In the genomic region with DNA sequence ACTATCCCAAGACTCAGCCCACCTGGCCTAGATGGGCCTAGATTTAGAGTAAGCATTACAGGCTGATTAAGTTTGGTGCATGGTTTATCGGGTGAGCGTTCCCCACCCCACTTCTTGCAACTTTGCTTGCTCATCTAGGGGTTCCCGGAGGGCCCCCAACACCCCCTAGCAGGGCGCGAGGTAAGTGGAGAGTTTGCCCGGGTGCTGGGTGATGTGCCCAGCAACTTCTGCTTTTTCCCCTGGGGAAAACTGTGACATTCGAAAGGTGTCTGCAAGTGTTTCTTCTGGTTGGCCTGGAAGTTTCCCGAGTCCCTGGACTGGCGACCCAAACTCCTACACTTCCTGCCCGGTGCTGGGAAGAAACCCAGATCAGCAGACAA, we compare ENCODE assay signal across 9 cellular contexts. TPM values are rescaled to one million over a fixed set of nuclear protein-coding genes. Genes with fewer than 3 reads are reported as not detected.
DNase-seq lines count a peak whose midpoint lies in the region; ATAC-seq and TF ChIP-seq lines count a peak whose summit lies in the region.
"Had no signal": no experiment of that assay in that cellular context is flagged by ENCODE, and none has a peak within 500 bp of the region (broad histone marks: within the 10 kb centered on the region; RNA-seq: fewer than 3 reads in every experiment).

No MANE protein-coding gene starts in this region.

- H4K20me1 ChIP-seq in fibroblast of lung (ENCODE audit: control insufficient read depth, extremely low read depth, insufficient read depth, low read length) = no peaks in the 10 kb centered on the region

- in situ Hi-C loops in Panc1 (cut with HindIII; ENCODE audit: low pct_unique_long_range_greater_than_20kb, low sequenced_read_pairs) = no loop called here

- ATAC-seq in Panc1 = no peak
- no peak for ATAC-seq in psoas muscle
- ATAC-seq in GM18907 (IDR thresholded peaks at IDR 0.05; ENCODE audit: unreplicated experiment) = no peak

- CTCF ChIA-PET in Panc1 (lab: Charles Lee) = interaction anchor here (1.1 kb wide), 1 partner anchor 212 kb away, joined by 6 read pairs; no protein-coding TSS in a partner anchor

- H3K9me3 ChIP-seq in Panc1 (ENCODE audit: control insufficient read depth, insufficient read depth, low read depth, low read length) (no peaks in the 10 kb centered on the region), fibroblast of lung (ENCODE audit: control insufficient read depth, insufficient read depth, low read depth, low read length) (no peaks in the 10 kb centered on the region), psoas muscle (no peaks in the 10 kb centered on the region)

- peak overlapping the region; percentile 66 for H2AFZ ChIP-seq in fibroblast of lung (ENCODE audit: low read length)

- H3K4me1 ChIP-seq in Panc1 (ENCODE audit: control insufficient read depth, insufficient read depth, low read length) (peaks cover 50% of the 10 kb centered on the region), fibroblast of lung (ENCODE audit: control insufficient read depth, extremely low read depth, insufficient read depth, low read length) (peaks cover 2% of the 10 kb centered on the region), psoas muscle (no peaks in the 10 kb centered on the region)

- peak overlapping the region; percentile 87 for H3K4me3 ChIP-seq in GM06990 (replicated peaks; ENCODE audit: low read depth, low read length)
- peak overlapping the region; percentile 69 to 73 for H3K4me3 ChIP-seq in Panc1 (ENCODE audit: low read depth in 2 of 2, low read length in 2 of 2)
- peak overlapping the region in 2 of 4 experiments; percentile 83 to 84 for H3K4me3 ChIP-seq in fibroblast of lung (replicated peaks in 1 of 4; ENCODE audit: control extremely low read depth in 1 of 4, insufficient read depth in 1 of 4, low read depth in 3 of 4, low read length in 4 of 4)
- peak overlapping the region; percentile 83 for H3K4me3 ChIP-seq in psoas muscle

- intact Hi-C loops in Panc1 (cut with micrococcal nuclease; ENCODE audit: unreplicated experiment) (loop anchor here (5.0 to 10.0 kb wide), 3 partner anchors 129 to 461 kb away; no protein-coding TSS in a partner anchor), psoas muscle (cut with DNase I) (loop anchor here (2.0 to 10.0 kb wide), 5 partner anchors 239 to 831 kb away; a partner anchor contains a TSS)

- 73 to 84% (median 79%) methylated on average over 10 of the region's 10 CpGs for WGBS in psoas muscle, 3 donors

- no TSS peak for BruUV-seq in Panc1 (replicated peaks; lab: Mats Ljungman, UMichigan)

- POLR2A ChIA-PET in Panc1 (lab: Charles Lee) = interaction anchor here (1.1 kb wide), 1 partner anchor 219 kb away, joined by 6 read pairs; no protein-coding TSS in a partner anchor

- DNase-seq in GM06990 (ENCODE audit: extremely low read depth, insufficient read length) (no peak), Panc1 (ENCODE audit: low read depth, low spot score) (no peak), fibroblast of lung (ENCODE audit: low read depth in 2 of 2) (no peak), psoas muscle (no peak), NCI-H2029 treated with DMSO at 0.1 percent for 48 hours (lab: John Stamatoyannopoulos, UW) (no peak), NCI-H1092 treated with DMSO at 0.1 percent for 48 hours (lab: John Stamatoyannopoulos, UW) (no peak), NCI-H345 treated with DMSO at 0.1 percent for 48 hours (lab: John Stamatoyannopoulos, UW; ENCODE audit: unreplicated experiment) (no peak)
- DNase-seq: activated gamma-delta T cell had no signal

- no peaks in the 10 kb centered on the region for H3K36me3 ChIP-seq in GM06990 (ENCODE audit: control insufficient read depth, insufficient read depth, low read length)
- no peaks in the 10 kb centered on the region; the same call in 1 of the 2 replicates for H3K36me3 ChIP-seq in Panc1 (ENCODE audit: control insufficient read depth, insufficient read depth, low read length)
- no peaks in the 10 kb centered on the region for H3K36me3 ChIP-seq in fibroblast of lung (ENCODE audit: control insufficient read depth, insufficient read depth, low read length)
- no peaks in the 10 kb centered on the region for H3K36me3 ChIP-seq in psoas muscle (ENCODE audit: insufficient read depth in 1 of 2, low read depth in 1 of 2)

- H3K27ac ChIP-seq in Panc1 (ENCODE audit: low read length) (peak overlapping the region; percentile 98), fibroblast of lung (ENCODE audit: insufficient read depth, low read length) (no peak overlapping the region), psoas muscle (no peak overlapping the region)

- H3K27me3 ChIP-seq in GM06990 (replicated peaks; ENCODE audit: control insufficient read depth, insufficient read depth, low read length) = no peaks in the 10 kb centered on the region; the same call in none of the 2 replicates
- H3K27me3 ChIP-seq in Panc1 (ENCODE audit: control insufficient read depth, insufficient read depth, low read length) = no peaks in the 10 kb centered on the region
- no peaks in the 10 kb centered on the region for H3K27me3 ChIP-seq in fibroblast of lung (ENCODE audit: control insufficient read depth, insufficient read depth, low read length)
- H3K27me3 ChIP-seq in psoas muscle (ENCODE audit: insufficient read depth in 3 of 3, low read length in 2 of 3) = peaks cover 0 to 4% (median 1%) of the 10 kb centered on the region in 3 donors

- no peak overlapping the region for H3K9ac ChIP-seq in fibroblast of lung (ENCODE audit: insufficient read depth, low read length)

- H3K4me2 ChIP-seq in fibroblast of lung (ENCODE audit: extremely low read depth, insufficient read depth, low read length) = peak overlapping the region; percentile 98

- TF ChIP-seq CTCF in GM06990 (IDR thresholded peaks at IDR 0.05; ENCODE audit: insufficient read depth, low read length, poor library complexity, severe bottlenecking) (no peak), Panc1 (IDR thresholded peaks at IDR 0.05) (no peak), fibroblast of lung (conservative IDR thresholded peaks at IDR 0.05 in 1 of 2, IDR thresholded peaks at IDR 0.05 in 1 of 2; ENCODE audit: low read depth in 1 of 2, low read length in 2 of 2) (no peak), psoas muscle (IDR thresholded peaks at IDR 0.05) (no peak)

- no peaks in the 10 kb centered on the region for H3K79me2 ChIP-seq in fibroblast of lung (ENCODE audit: control insufficient read depth, insufficient read depth, low read length)

RNA-seq across cellular contexts. Expression of a gene that starts 31.7 kb away (rescaled TPM):
- total RNA-seq in Panc1 (2021; ENCODE audit: unreplicated experiment) (9.3 TPM), fibroblast of lung (0.50 and 0.51 TPM in 2 replicates), psoas muscle (under 1 TPM; 0.15 to 0.79 (median 0.35) TPM)
- polyA plus RNA-seq in Panc1 (2012; ENCODE audit: insufficient read length) = 5.8 TPM
- polyA plus RNA-seq in fibroblast of lung (0.28 and 0.49 TPM in 2 replicates), psoas muscle (under 1 TPM; 0.04 to 0.21 (median 0.11) TPM)
- polyA plus RNA-seq in fibroblast of lung (2012) = 0.16 and 0.73 TPM in 2 replicates
- 0.15 and 1.1 TPM in 2 replicates for polyA minus RNA-seq in fibroblast of lung (ENCODE audit: low replicate concordance)

RNA-seq across cellular contexts. Expression of a gene that starts 40.2 kb away (rescaled TPM):
- total RNA-seq in Panc1 (2021; ENCODE audit: unreplicated experiment) = 33.4 TPM
- 28.9 TPM for polyA plus RNA-seq in Panc1 (2012; ENCODE audit: insufficient read length)
- total RNA-seq in fibroblast of lung = 33.1 and 56.3 TPM in 2 replicates
- 25.1 and 25.6 TPM in 2 replicates for polyA plus RNA-seq in fibroblast of lung
- 12.8 and 14.0 TPM in 2 replicates for polyA plus RNA-seq in fibroblast of lung (2012)
- polyA minus RNA-seq in fibroblast of lung (ENCODE audit: low replicate concordance) = 12.3 and 26.8 TPM in 2 replicates
- total RNA-seq in psoas muscle = 10 to 100 TPM; 11.8 to 21.1 (median 16.9) TPM
- polyA plus RNA-seq in psoas muscle = 10 to 100 TPM in 1 of 3 donors, 1 to 10 TPM in 2; 9.6 to 16.0 (median 10.0) TPM
